In genomic region chr18:48923746-48924580, GRCh38 we compare ENCODE assay signal across 8 cellular contexts. TPM values are rescaled to one million over a fixed set of nuclear protein-coding genes. Genes with fewer than 3 reads are reported as not detected.
DNase-seq lines count a peak whose midpoint lies in the region; ATAC-seq and TF ChIP-seq lines count a peak whose summit lies in the region.

No MANE protein-coding gene starts in this region.

- H3K9me3 ChIP-seq in Peyer's patch (no peaks in the 10 kb centered on the region), gastrocnemius medialis (no peaks in the 10 kb centered on the region)

- H3K27ac ChIP-seq in Peyer's patch (peak overlapping the region; percentile 4 to 81 (median 72)), gastrocnemius medialis (peak overlapping the region; percentile 25 to 66 (median 42))

- ATAC-seq in gastrocnemius medialis (no peak), HG03196 (IDR thresholded peaks at IDR 0.05; ENCODE audit: unreplicated experiment) (no peak), HG03045 (IDR thresholded peaks at IDR 0.05; ENCODE audit: unreplicated experiment) (no peak), GM19351 (IDR thresholded peaks at IDR 0.05; ENCODE audit: unreplicated experiment) (no peak)

- peaks cover 0 to 31% (median 0%) of the 10 kb centered on the region in 3 donors for H3K36me3 ChIP-seq in Peyer's patch
- peaks cover 0 to 15% of the 10 kb centered on the region in 2 donors for H3K36me3 ChIP-seq in gastrocnemius medialis

- H3K4me3 ChIP-seq in Peyer's patch (peak overlapping the region in 2 of 4 donors; percentile 27 to 46), epithelial cell of esophagus (ENCODE audit: low read length) (no peak overlapping the region), gastrocnemius medialis (no peak overlapping the region)

- DNase-seq in GM13977 (ENCODE audit: low spot score) (peak; percentile 63), Peyer's patch (peak in 2 of 3 donors; percentile 60 to 65), epithelial cell of esophagus (ENCODE audit: low read depth) (peak; percentile 56), gastrocnemius medialis (no peak), GM20000 (ENCODE audit: low spot score) (no peak)

- TF ChIP-seq POLR2A in Peyer's patch (IDR thresholded peaks at IDR 0.05) (peak in 1 of 2 donors; percentile 42), gastrocnemius medialis (IDR thresholded peaks at IDR 0.05) (no peak)

- intact Hi-C loops in gastrocnemius medialis (cut with DNase I; ENCODE audit: low total_unique reads) = no loop called here

- H3K27me3 ChIP-seq in Peyer's patch (no peaks in the 10 kb centered on the region), gastrocnemius medialis (no peaks in the 10 kb centered on the region)

- in situ Hi-C loops in GM13977 (cut with MboI; ENCODE audit: low pct_unique_long_range_greater_than_20kb, low sequenced_read_pairs, unreplicated experiment) = no loop called here
- in situ Hi-C loops in gastrocnemius medialis (cut with MboI; ENCODE audit: low sequenced_read_pairs in 4 of 4) = no loop called here

- peaks cover 37 to 76% (median 48%) of the 10 kb centered on the region in 4 donors for H3K4me1 ChIP-seq in Peyer's patch
- H3K4me1 ChIP-seq in gastrocnemius medialis = peaks cover 34 to 70% of the 10 kb centered on the region in 2 donors

- TF ChIP-seq CTCF in GM13977 (IDR thresholded peaks at IDR 0.05; ENCODE audit: extremely low read depth, insufficient read depth, missing control alignments) (no peak), Peyer's patch (IDR thresholded peaks at IDR 0.05) (no peak), epithelial cell of esophagus (IDR thresholded peaks at IDR 0.05; ENCODE audit: insufficient read depth, low read depth, low read length, missing control alignments) (no peak), gastrocnemius medialis (IDR thresholded peaks at IDR 0.05 in 4 of 5, conservative IDR thresholded peaks at IDR 0.05 in 1 of 5) (no peak), GM20000 (IDR thresholded peaks at IDR 0.05; ENCODE audit: extremely low read depth, missing control alignments) (no peak)

RNA-seq across cellular contexts. Expression of gene SMAD7, which starts 26.8 kb away (rescaled TPM):
- total RNA-seq in Peyer's patch = 100 to 1,000 TPM in 1 of 4 donors, 10 to 100 TPM in 3; 42.9 to 100 (median 68.7) TPM
- 10 to 100 TPM in 3 of 4 donors, 1 to 10 TPM in 1; 9.1 to 13.4 (median 10.8) TPM for total RNA-seq in gastrocnemius medialis

Comparison
In these comparisons a context has a peak if more than half of its experiments do, and no peak if none do; other contexts are left out.
1. DNase-seq: peak in GM13977 (single experiment), Peyer's patch (2 of 3) and epithelial cell of esophagus (single experiment); none in gastrocnemius medialis (0 of 2) and GM20000 (single experiment).